22 cellular contexts compared by ENCODE assay signal in genomic region chr7:149473251-149473650, GRCh38.
"Had no signal": no experiment of that assay in that cellular context is flagged by ENCODE, and none has a peak within 500 bp of the region (broad histone marks: within the 10 kb centered on the region; RNA-seq: fewer than 3 reads in every experiment).

No MANE protein-coding gene starts in this region.

- H3K27me3 ChIP-seq: MG63, SJSA1 had no signal

- H3K4me3 ChIP-seq: MG63, SJSA1, SK-N-MC had no signal

- H3K4me1 ChIP-seq: SJSA1 had no signal

- FAIRE-seq: RCC 7860 had no signal

- DNase-seq: Karpas-422, KG1, MG63, NCI-H1092, NCI-H1105 treated with DMSO at 0.1 percent for 48 hours, NCI-H1417 treated with DMSO at 0.1 percent for 48 hours, NCI-H146, NCI-H1694 treated with DMSO at 0.1 percent for 48 hours, NCI-H1930, NCI-H2081, NCI-H2107, NCI-H2227 treated with DMSO at 0.1 percent for 48 hours, NCI-H524, NCI-H526 treated with DMSO at 0.1 percent for 48 hours, NCI-H748 treated with DMSO at 0.1 percent for 48 hours, Right ventricle myocardium superior, RPMI8226, SIG-M5 had no signal

- H3K9me3 ChIP-seq: MG63, SJSA1 had no signal

- H3K27ac ChIP-seq: HL-60, SJSA1, SK-N-MC had no signal
